8 cellular contexts compared by ENCODE assay signal in the genomic region with DNA sequence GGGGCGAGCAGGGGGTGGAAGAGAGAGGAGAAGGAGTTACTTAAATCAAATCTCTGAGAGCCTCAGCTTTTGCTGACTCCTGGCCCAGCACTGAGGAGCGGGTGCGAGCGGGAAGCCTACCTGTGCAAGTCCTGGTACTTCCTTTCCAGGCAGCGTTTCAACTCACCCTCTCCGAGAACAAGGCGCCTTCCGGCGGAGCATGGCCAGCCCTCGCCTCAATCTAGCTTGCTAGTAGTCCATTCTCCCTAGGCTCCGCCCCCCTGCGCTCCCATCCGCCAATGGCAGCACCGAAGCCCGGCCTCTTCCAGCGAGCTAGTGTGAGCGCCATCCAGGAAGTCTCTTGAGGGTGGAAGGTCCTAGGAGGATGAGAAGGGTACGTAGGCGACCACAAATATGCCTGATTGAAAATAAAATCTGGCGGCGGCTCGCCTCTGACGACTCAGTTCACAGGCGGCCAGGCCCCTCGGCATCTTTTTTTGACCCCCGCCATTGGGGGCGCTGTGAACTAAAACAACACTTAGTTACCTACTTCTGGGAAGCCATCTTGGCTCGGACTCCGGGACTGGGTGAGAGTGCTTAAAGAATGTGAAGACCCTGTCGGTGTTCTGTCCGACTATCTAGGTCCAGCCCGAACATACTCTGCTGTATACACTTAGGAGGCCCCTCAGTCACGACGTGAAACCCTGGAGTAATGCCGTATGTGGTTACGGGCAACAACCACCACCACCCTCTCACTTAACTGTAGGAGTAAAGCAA. TPM values are rescaled to one million over a fixed set of nuclear protein-coding genes. Genes with fewer than 3 reads are reported as not detected.
DNase-seq lines count a peak whose midpoint lies in the region; ATAC-seq and FAIRE-seq lines count a peak whose summit lies in the region.

A gene with protein sequence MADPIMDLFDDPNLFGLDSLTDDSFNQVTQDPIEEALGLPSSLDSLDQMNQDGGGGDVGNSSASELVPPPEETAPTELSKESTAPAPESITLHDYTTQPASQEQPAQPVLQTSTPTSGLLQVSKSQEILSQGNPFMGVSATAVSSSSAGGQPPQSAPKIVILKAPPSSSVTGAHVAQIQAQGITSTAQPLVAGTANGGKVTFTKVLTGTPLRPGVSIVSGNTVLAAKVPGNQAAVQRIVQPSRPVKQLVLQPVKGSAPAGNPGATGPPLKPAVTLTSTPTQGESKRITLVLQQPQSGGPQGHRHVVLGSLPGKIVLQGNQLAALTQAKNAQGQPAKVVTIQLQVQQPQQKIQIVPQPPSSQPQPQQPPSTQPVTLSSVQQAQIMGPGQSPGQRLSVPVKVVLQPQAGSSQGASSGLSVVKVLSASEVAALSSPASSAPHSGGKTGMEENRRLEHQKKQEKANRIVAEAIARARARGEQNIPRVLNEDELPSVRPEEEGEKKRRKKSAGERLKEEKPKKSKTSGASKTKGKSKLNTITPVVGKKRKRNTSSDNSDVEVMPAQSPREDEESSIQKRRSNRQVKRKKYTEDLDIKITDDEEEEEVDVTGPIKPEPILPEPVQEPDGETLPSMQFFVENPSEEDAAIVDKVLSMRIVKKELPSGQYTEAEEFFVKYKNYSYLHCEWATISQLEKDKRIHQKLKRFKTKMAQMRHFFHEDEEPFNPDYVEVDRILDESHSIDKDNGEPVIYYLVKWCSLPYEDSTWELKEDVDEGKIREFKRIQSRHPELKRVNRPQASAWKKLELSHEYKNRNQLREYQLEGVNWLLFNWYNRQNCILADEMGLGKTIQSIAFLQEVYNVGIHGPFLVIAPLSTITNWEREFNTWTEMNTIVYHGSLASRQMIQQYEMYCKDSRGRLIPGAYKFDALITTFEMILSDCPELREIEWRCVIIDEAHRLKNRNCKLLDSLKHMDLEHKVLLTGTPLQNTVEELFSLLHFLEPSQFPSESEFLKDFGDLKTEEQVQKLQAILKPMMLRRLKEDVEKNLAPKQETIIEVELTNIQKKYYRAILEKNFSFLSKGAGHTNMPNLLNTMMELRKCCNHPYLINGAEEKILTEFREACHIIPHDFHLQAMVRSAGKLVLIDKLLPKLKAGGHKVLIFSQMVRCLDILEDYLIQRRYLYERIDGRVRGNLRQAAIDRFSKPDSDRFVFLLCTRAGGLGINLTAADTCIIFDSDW (N-terminal part only) (minus strand): TSS at position 212 of the 756 bp plus-strand sequence. CDS start 24,480 bp downstream, outside the sequence.

- H3K4me3 ChIP-seq in endocrine pancreas (ENCODE audit: control insufficient read depth, insufficient read depth, low read length) (peak within 1 kb of the TSS; percentile 97), mesendoderm (ENCODE audit: low read length) (peak within 1 kb of the TSS; percentile 26)

- CTCF ChIA-PET in activated CD8-positive, alpha-beta memory T cell treated with anti-CD3 and anti-CD28 coated beads, Interleukin-2, amount 10 ng/mL, durations not matched to agents 7 days and 5 days (lab: Charles Lee): interaction anchor here (0.6 to 4.7 kb wide), 20 partner anchors 10 to 1475 kb away, joined by 3 to 38 read pairs (median 4); a partner anchor contains a TSS

- H3K27me3 ChIP-seq in endocrine pancreas (ENCODE audit: control insufficient read depth, insufficient read depth, low read length): no peaks in the 10 kb centered on the region
- H3K27me3 ChIP-seq in mesendoderm (ENCODE audit: insufficient read depth, low read length, poor library complexity): no peaks in the 10 kb centered on the region

- H3K36me3 ChIP-seq in endocrine pancreas (ENCODE audit: control insufficient read depth, insufficient read depth, low read length): no peaks in the 10 kb centered on the region
- H3K36me3 ChIP-seq in mesendoderm (ENCODE audit: control insufficient read depth, insufficient read depth, low read length): peaks cover 2% of the 10 kb centered on the region

- no peak within 1 kb of the TSS for H4K5ac ChIP-seq in mesendoderm (ENCODE audit: low read length)

- peak; percentile 94 for ATAC-seq in GM21360 (IDR thresholded peaks at IDR 0.05; ENCODE audit: unreplicated experiment)
- ATAC-seq in activated CD8-positive, alpha-beta memory T cell treated with anti-CD3 and anti-CD28 coated beads, Interleukin-2, amount 10 ng/mL, durations not matched to agents 7 days and 5 days: peak; percentile 98

- H2AK5ac ChIP-seq in mesendoderm (ENCODE audit: low read length): no peak within 1 kb of the TSS

- no peak within 1 kb of the TSS for H2BK5ac ChIP-seq in mesendoderm (ENCODE audit: low read length)

- H3K4ac ChIP-seq in mesendoderm (ENCODE audit: low read depth, low read length): peak within 1 kb of the TSS; percentile 92

- peaks cover 34% of the 10 kb centered on the region for H3K4me1 Mint-ChIP-seq in activated CD8-positive, alpha-beta memory T cell treated with anti-CD3 and anti-CD28 coated beads, Interleukin-2, amount 10 ng/mL, durations not matched to agents 7 days and 5 days

- no peak within 1 kb of the TSS for H4K8ac ChIP-seq in mesendoderm (ENCODE audit: low read depth, low read length)

- no peaks in the 10 kb centered on the region for H3K79me1 ChIP-seq in mesendoderm (ENCODE audit: low read length)

- no peaks in the 10 kb centered on the region for H3K27me3 Mint-ChIP-seq in activated CD8-positive, alpha-beta memory T cell treated with anti-CD3 and anti-CD28 coated beads, Interleukin-2, amount 10 ng/mL, durations not matched to agents 7 days and 5 days

- no peak within 1 kb of the TSS for H3K23ac ChIP-seq in mesendoderm (ENCODE audit: low read length)

- H3K9me3 ChIP-seq in endocrine pancreas (ENCODE audit: control insufficient read depth, low read length): no peaks in the 10 kb centered on the region

- H2BK15ac ChIP-seq in mesendoderm (replicated peaks; ENCODE audit: low read depth): no peak within 1 kb of the TSS

- peaks cover 20% of the 10 kb centered on the region for H3K36me3 Mint-ChIP-seq in activated CD8-positive, alpha-beta memory T cell treated with anti-CD3 and anti-CD28 coated beads, Interleukin-2, amount 10 ng/mL, durations not matched to agents 7 days and 5 days

- peak; percentile 99 for DNase-seq in COR-L47 (lab: John Stamatoyannopoulos, UW)
- DNase-seq in HTR-8/SVneo (ENCODE audit: insufficient read length, low spot score): peak; percentile 96
- peak; percentile 100 for DNase-seq in NOMO-1 treated with dmso at 0.1 percent for 144 hours (lab: John Stamatoyannopoulos, UW; ENCODE audit: unreplicated experiment)
- DNase-seq in activated CD8-positive, alpha-beta memory T cell treated with anti-CD3 and anti-CD28 coated beads, Interleukin-2, amount 10 ng/mL, durations not matched to agents 7 days and 5 days: peak; percentile 100
- DNase-seq in mesendoderm: peak; percentile 100
- peak; percentile 91 for DNase-seq in stimulated activated CD8-positive, alpha-beta memory T cell treated with anti-CD3 and anti-CD28 coated beads, Interleukin-15, amount 100 ng/mL, for 24 hours (ENCODE audit: low read depth)

- no peaks in the 10 kb centered on the region for H3K9me3 Mint-ChIP-seq in activated CD8-positive, alpha-beta memory T cell treated with anti-CD3 and anti-CD28 coated beads, Interleukin-2, amount 10 ng/mL, durations not matched to agents 7 days and 5 days (ENCODE audit: low read depth)

- H3K4me3 Mint-ChIP-seq in activated CD8-positive, alpha-beta memory T cell treated with anti-CD3 and anti-CD28 coated beads, Interleukin-2, amount 10 ng/mL, durations not matched to agents 7 days and 5 days: peak within 1 kb of the TSS; percentile 91

- H3K4me1 ChIP-seq in endocrine pancreas (ENCODE audit: control insufficient read depth, insufficient read depth, low read length) (peaks cover 13% of the 10 kb centered on the region), mesendoderm (ENCODE audit: control insufficient read depth, low read depth, low read length) (no peaks in the 10 kb centered on the region)

- WGBS in mesendoderm (ENCODE audit: extremely low coverage, insufficient coverage, low lambda C conversion rate): no CpG with 5 or more reads among the region's 36 CpGs

- H2BK120ac ChIP-seq in mesendoderm (ENCODE audit: low read depth, low read length): peak within 1 kb of the TSS; percentile 30

- peak within 1 kb of the TSS; percentile 79 for H3K4me2 ChIP-seq in mesendoderm (ENCODE audit: low read length)

- peak within 1 kb of the TSS; percentile 85 for H3K56ac ChIP-seq in mesendoderm (ENCODE audit: low read length)

- H3K9ac ChIP-seq in endocrine pancreas (ENCODE audit: control insufficient read depth, insufficient read depth, low read length): peak within 1 kb of the TSS; percentile 96
- H3K9ac ChIP-seq in mesendoderm (ENCODE audit: low read length): peak within 1 kb of the TSS; percentile 71

- peaks cover 37% of the 10 kb centered on the region for H3K79me2 ChIP-seq in mesendoderm (ENCODE audit: control insufficient read depth, insufficient read depth, low read length)

- peak within 1 kb of the TSS; percentile 98 for H3K27ac Mint-ChIP-seq in activated CD8-positive, alpha-beta memory T cell treated with anti-CD3 and anti-CD28 coated beads, Interleukin-2, amount 10 ng/mL, durations not matched to agents 7 days and 5 days

- peak; percentile 52 for FAIRE-seq in HTR-8/SVneo (lab: Jason Lieb, UNC)

- peak within 1 kb of the TSS; percentile 44 for H3K27ac ChIP-seq in mesendoderm (ENCODE audit: low read depth, low read length)

- peak within 1 kb of the TSS; percentile 44 for H3K18ac ChIP-seq in mesendoderm (ENCODE audit: low read length)

RNA-seq across cellular contexts. Expression of the gene that starts here (rescaled TPM):
- total RNA-seq in activated CD8-positive, alpha-beta memory T cell treated with anti-CD3 and anti-CD28 coated beads, Interleukin-2, amount 10 ng/mL, durations not matched to agents 7 days and 5 days: 100 to 1,000 TPM; 130 to 138 TPM
- polyA plus RNA-seq in mesendoderm (2013, experiment 1 of 2): 48.8 TPM
- polyA plus RNA-seq in mesendoderm (2013, experiment 2 of 2): 46.9 TPM

Comparison
In these comparisons a context has a peak if more than half of its experiments do, and no peak if none do; other contexts are left out.
1. Peak in every context shown above with its lines: DNase-seq, ATAC-seq, H3K4me3 ChIP-seq and H3K27ac ChIP-seq.